ENCODE assay signal across 8 cellular contexts in genomic region chr15:57591822-57592367, GRCh38. TPM values are rescaled to one million over a fixed set of nuclear protein-coding genes. Genes with fewer than 3 reads are reported as not detected.
DNase-seq lines count a peak whose midpoint lies in the region; ATAC-seq and TF ChIP-seq lines count a peak whose summit lies in the region.

MYZAP (plus strand) TSS chr15:57591904; CDS start chr15:57592035, 131 bp downstream.

- CTCF ChIA-PET in AG04449 (lab: Yijun Ruan, JAX) = no interaction called here

- H3K27ac Mint-ChIP-seq in nephron progenitor cell (peak within 1 kb of the TSS; percentile 40), HFFc6 (no peak within 1 kb of the TSS)

- peaks cover 66% of the 10 kb centered on the region for H3K27me3 Mint-ChIP-seq in nephron progenitor cell (ENCODE audit: low read depth, poor library complexity)
- peaks cover 18% of the 10 kb centered on the region for H3K27me3 Mint-ChIP-seq in HFFc6 (ENCODE audit: insufficient read depth)

- DNase-seq in AG04449 (ENCODE audit: low read depth, low spot score) (no peak), HuH-7.5 (ENCODE audit: low spot score) (peak; percentile 76), activated T-cell treated with anti-CD3 and anti-CD28 coated beads for 48 hours (ENCODE audit: low read depth) (peak; percentile 54), fibroblast of pulmonary artery (ENCODE audit: low read depth) (no peak), nephron progenitor cell (peak; percentile 78), HFFc6 (no peak)

- no peaks in the 10 kb centered on the region for H3K9me3 Mint-ChIP-seq in nephron progenitor cell
- no peaks in the 10 kb centered on the region for H3K9me3 Mint-ChIP-seq in HFFc6

- peaks cover 31% of the 10 kb centered on the region for H3K27me3 ChIP-seq in thymus (ENCODE audit: control insufficient read depth, insufficient read depth)

- POLR2A ChIA-PET in AG04449 (lab: Yijun Ruan, JAX) = no interaction called here

- ATAC-seq in GM18861 (IDR thresholded peaks at IDR 0.05; ENCODE audit: unreplicated experiment) = no peak

- H3K4me1 ChIP-seq in thymus (ENCODE audit: control insufficient read depth, insufficient read depth, low read length) = peaks cover 3% of the 10 kb centered on the region

- peaks cover 5% of the 10 kb centered on the region for H3K4me1 Mint-ChIP-seq in nephron progenitor cell
- peaks cover 7% of the 10 kb centered on the region for H3K4me1 Mint-ChIP-seq in HFFc6 (ENCODE audit: low read depth)

- WGBS in thymus = 6% methylated on average over 58 of the region's 58 CpGs

- no peaks in the 10 kb centered on the region for H3K36me3 ChIP-seq in thymus (ENCODE audit: control insufficient read depth, insufficient read depth)

- H3K36me3 Mint-ChIP-seq in nephron progenitor cell (ENCODE audit: low read depth) (no peaks in the 10 kb centered on the region), HFFc6 (ENCODE audit: low read depth) (no peaks in the 10 kb centered on the region)

- no peak for TF ChIP-seq CTCF in AG04449 (IDR thresholded peaks at IDR 0.05; ENCODE audit: insufficient read depth, low read length, missing control alignments)
- no peak for TF ChIP-seq CTCF in fibroblast of pulmonary artery (IDR thresholded peaks at IDR 0.05; ENCODE audit: low read length, missing control alignments)
- no peak for TF ChIP-seq CTCF in nephron progenitor cell (IDR thresholded peaks at IDR 0.05)
- no peak for TF ChIP-seq CTCF in HFFc6 (IDR thresholded peaks at IDR 0.05)

- H3K4me3 Mint-ChIP-seq in nephron progenitor cell (peak within 1 kb of the TSS; percentile 79), HFFc6 (no peak within 1 kb of the TSS)

- H3K27ac ChIP-seq in thymus (ENCODE audit: low read depth) = no peak within 1 kb of the TSS

- peak within 1 kb of the TSS; percentile 36 for H3K4me3 ChIP-seq in AG04449 (ENCODE audit: low read depth, low read length)
- H3K4me3 ChIP-seq in fibroblast of pulmonary artery (replicated peaks; ENCODE audit: low read depth, low read length) = peak within 1 kb of the TSS; percentile 44
- H3K4me3 ChIP-seq in thymus (ENCODE audit: low read length) = peak within 1 kb of the TSS; percentile 41

- peaks cover 1% of the 10 kb centered on the region for H3K9me3 ChIP-seq in thymus (ENCODE audit: control insufficient read depth)

RNA-seq across cellular contexts. Expression of gene MYZAP, which starts in this region (rescaled TPM):
- polyA plus RNA-seq in thymus = 3.4 TPM
- under 1 TPM in 1 of 6 experiments, not detected in 5; 0.12 TPM for total RNA-seq in HFFc6 (2021; fragmentation: NEBNext Ultra II Directional; extraction: Animal tissue kit (Norgen Biotek cat#: 25700))

Comparison
In these comparisons a context has a peak if more than half of its experiments do, and no peak if none do; other contexts are left out.
1. DNase-seq: peak in HuH-7.5 (single experiment), activated T-cell treated with anti-CD3 and anti-CD28 coated beads for 48 hours (single experiment) and nephron progenitor cell (single experiment); none in AG04449 (single experiment), fibroblast of pulmonary artery (single experiment) and HFFc6 (single experiment).
2. Peak in every context shown above with its lines, with median percentiles within 50 percentile points of each other: H3K4me3 ChIP-seq.